In the genomic region with DNA sequence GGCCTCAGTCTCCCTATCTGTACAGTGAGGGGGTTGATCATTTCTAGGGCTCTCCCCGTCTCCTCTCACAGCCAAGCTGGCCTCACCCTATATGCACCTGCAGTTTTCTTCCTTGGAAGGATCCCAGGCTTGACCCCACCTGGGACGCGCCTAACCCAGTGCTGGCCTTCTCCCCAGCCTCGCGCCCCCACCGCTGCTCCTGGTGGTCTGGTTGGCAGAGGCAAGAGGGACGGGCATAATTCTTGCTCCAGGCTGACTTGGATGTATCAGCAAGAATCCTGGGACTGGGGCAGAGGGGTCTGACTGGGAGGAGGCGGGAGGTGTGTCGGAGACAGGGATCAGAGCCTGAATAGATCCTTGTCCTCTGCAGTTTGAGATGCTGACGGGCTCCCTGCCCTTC, we compare ENCODE assay signal across 1 cellular context.
TF ChIP-seq lines count a peak whose summit lies in the region.

No MANE protein-coding gene starts in this region.

TF ChIP-seq in K562, 482 proteins besides CTCF, POLR2A, EP300 and RAD21:
- TF ChIP-seq FOXP1 (CRISPR knock-in tag; IDR thresholded peaks at IDR 0.05) (0 out of 2 replicates have a peak, but pooled peaks have one; percentile 32), TRIM25 (IDR thresholded peaks at IDR 0.05; ENCODE audit: borderline replicate concordance) (no peak)
